13 cellular contexts compared by ENCODE assay signal in genomic region chr21:31514598-31514997, GRCh38.
A peak's percentile ranks its signal among the peaks of the same experiment; 100 is the strongest.
DNase-seq lines count a peak whose midpoint lies in the region; ATAC-seq, FAIRE-seq and TF ChIP-seq lines count a peak whose summit lies in the region.
"Had no signal": no experiment of that assay in that cellular context is flagged by ENCODE, and none has a peak within 500 bp of the region (broad histone marks: within the 10 kb centered on the region; RNA-seq: fewer than 3 reads in every experiment).

No MANE protein-coding gene starts in this region.

- H3K4ac ChIP-seq in H1 (replicated peaks; ENCODE audit: insufficient read length, low read depth, low read length) = no peak overlapping the region

- no peak overlapping the region for H2AK5ac ChIP-seq in H1 (ENCODE audit: low read depth, low read length)

- no peak overlapping the region for H3K56ac ChIP-seq in H1 (replicated peaks; ENCODE audit: insufficient read length, low read depth, low read length)

- no peak for TF ChIP-seq POLR2A in H1 (IDR thresholded peaks at IDR 0.05; ENCODE audit: control extremely low read depth in 1 of 2, low read depth in 2 of 2, low read length in 2 of 2)

- no peak overlapping the region for H2BK20ac ChIP-seq in H1 (ENCODE audit: low read length)

- H3K9me3 ChIP-seq in DND-41 (ENCODE audit: insufficient read depth, low read length, severe bottlenecking) = no peaks in the 10 kb centered on the region
- no peaks in the 10 kb centered on the region for H3K9me3 ChIP-seq in H1 (ENCODE audit: insufficient read depth in 2 of 2, low read depth in 1 of 2, low read length in 1 of 2)
- no peaks in the 10 kb centered on the region for H3K9me3 ChIP-seq in neural cell (ENCODE audit: low read length)

- no peak overlapping the region for H3K14ac ChIP-seq in H1 (ENCODE audit: insufficient read length)

- H3K4me1 ChIP-seq in DND-41 (ENCODE audit: insufficient read depth, low read length) (no peaks in the 10 kb centered on the region), H1 (replicated peaks in 1 of 4; ENCODE audit: control insufficient read depth in 3 of 4, insufficient read depth in 4 of 4, low read length in 3 of 4) (peaks cover 0 to 9% (median 5%) of the 10 kb centered on the region in 4 experiments; a peak in 5 of 7 replicates)

- DNase-seq in DND-41 (peak; percentile 15), NCI-H526 treated with DMSO at 0.1 percent for 48 hours (lab: John Stamatoyannopoulos, UW) (peak; percentile 72), H1 (ENCODE audit: low read depth in 1 of 2, low spot score in 2 of 2) (peak in 1 of 2 experiments; percentile 64), NCI-H774 (lab: John Stamatoyannopoulos, UW) (no peak)
- DNase-seq: COR-L47, NCI-H1436 treated with DMSO at 0.1 percent for 48 hours had no signal

- peak overlapping the region; percentile 21 for H4K5ac ChIP-seq in H1 (ENCODE audit: insufficient read length, low read depth, low read length)

- peak; percentile 53 for TF ChIP-seq CTCF in DND-41 (IDR thresholded peaks at IDR 0.05; ENCODE audit: borderline replicate concordance, extremely low read depth, low read length, poor library complexity, severe bottlenecking)
- TF ChIP-seq CTCF in H1 (IDR thresholded peaks at IDR 0.05; ENCODE audit: control extremely low read depth in 1 of 3, insufficient read depth in 1 of 3, low read depth in 1 of 3, low read length in 3 of 3) = peak in 2 of 3 experiments; percentile 13 to 23; a peak in 1 of 4 replicates
- TF ChIP-seq CTCF in neural cell (IDR thresholded peaks at IDR 0.05; ENCODE audit: poor library complexity, severe bottlenecking) = peak; percentile 32

- H3K27me3 ChIP-seq in DND-41 (ENCODE audit: insufficient read depth, low read length, poor library complexity) (no peaks in the 10 kb centered on the region), H1 (replicated peaks in 1 of 4; ENCODE audit: control insufficient read depth in 3 of 4, extremely low read depth in 1 of 4, insufficient read depth in 3 of 4, low read length in 3 of 4) (no peaks in the 10 kb centered on the region), neural cell (ENCODE audit: insufficient read depth, low read depth, low read length) (no peaks in the 10 kb centered on the region)

- TF ChIP-seq EP300 in H1 (IDR thresholded peaks at IDR 0.05; ENCODE audit: borderline replicate concordance in 1 of 2, low read depth in 2 of 2, low read length in 2 of 2) (no peak), neural cell (conservative IDR thresholded peaks at IDR 0.05; ENCODE audit: poor library complexity, severe bottlenecking) (no peak)

- H3K36me3 ChIP-seq in DND-41 (ENCODE audit: insufficient read depth, low read length) = no peaks in the 10 kb centered on the region
- H3K36me3 ChIP-seq in H1 (ENCODE audit: control insufficient read depth in 2 of 4, insufficient read depth in 4 of 4, low read length in 3 of 4) = no peaks in the 10 kb centered on the region
- H3K36me3 ChIP-seq in neural cell (ENCODE audit: insufficient read depth, low read length) = no peaks in the 10 kb centered on the region

- H2BK120ac ChIP-seq in H1 (replicated peaks; ENCODE audit: low read depth, low read length) = no peak overlapping the region

- no peaks in the 10 kb centered on the region for H3K9me2 ChIP-seq in neural cell (ENCODE audit: insufficient read depth, low read length)

- no peaks in the 10 kb centered on the region; the same call in 1 of the 2 replicates for H4K20me1 ChIP-seq in DND-41 (ENCODE audit: insufficient read depth, low read length)
- no peaks in the 10 kb centered on the region for H4K20me1 ChIP-seq in H1 (replicated peaks in 1 of 2; ENCODE audit: control insufficient read depth in 1 of 2, insufficient read depth in 2 of 2, low read length in 2 of 2)
- H4K20me1 ChIP-seq in neural cell (ENCODE audit: insufficient read depth) = no peaks in the 10 kb centered on the region

- CTCF ChIA-PET in H1 (lab: Charles Lee; ENCODE audit: partially characterized antibody) = interaction anchor here (0.7 to 3.1 kb wide), 12 partner anchors 9 to 301 kb away, joined by 3 to 11 read pairs (median 4); no protein-coding TSS in a partner anchor

- H3K4me3 ChIP-seq in DND-41 (ENCODE audit: low read depth in 1 of 2, low read length in 2 of 2) = no peak overlapping the region
- peak overlapping the region in 2 of 4 experiments; percentile 10 to 16; a peak in 2 of 8 replicates for H3K4me3 ChIP-seq in H1 (ENCODE audit: extremely low read depth in 1 of 4, insufficient read depth in 2 of 4, low read depth in 3 of 4, low read length in 4 of 4)
- H3K4me3 ChIP-seq in neural cell (ENCODE audit: low read length) = no peak overlapping the region

- POLR2A ChIA-PET in H1 (lab: Charles Lee; ENCODE audit: partially characterized antibody) = interaction anchor here (1.6 to 1.9 kb wide), 2 partner anchors 9 to 44 kb away, joined by 4 to 5 read pairs; no protein-coding TSS in a partner anchor

- H3F3A ChIP-seq in neural cell (ENCODE audit: insufficient read depth, low read length, poor library complexity, severe bottlenecking) = no peaks in the 10 kb centered on the region

- no peak for FAIRE-seq in H1 (lab: Jason Lieb, UNC)
- FAIRE-seq: H54, islet of Langerhans had no signal

- peak overlapping the region; percentile 78; the same call in 1 of the 2 replicates for H3K18ac ChIP-seq in H1 (ENCODE audit: extremely low read depth, low read length)

- no peaks in the 10 kb centered on the region for H3K23me2 ChIP-seq in H1 (ENCODE audit: low read depth, low read length)

- H2BK5ac ChIP-seq in H1 (ENCODE audit: low read depth, low read length) = peak overlapping the region; percentile 49; the same call in 1 of the 2 replicates

- peak overlapping the region; percentile 76 for H4K91ac ChIP-seq in H1 (replicated peaks; ENCODE audit: insufficient read length, low read length)

- ATAC-seq in DND-41 (ENCODE audit: insufficient read depth, low read depth) = peak; percentile 52; the same call in 1 of the 3 replicates
- no peak for ATAC-seq in GM18909 (IDR thresholded peaks at IDR 0.05; ENCODE audit: poor library complexity, unreplicated experiment)
- ATAC-seq in GM21786 (IDR thresholded peaks at IDR 0.05; ENCODE audit: unreplicated experiment) = no peak
- no peak for ATAC-seq in HG03565 (IDR thresholded peaks at IDR 0.05; ENCODE audit: unreplicated experiment)

- no peak overlapping the region for H4K8ac ChIP-seq in H1 (ENCODE audit: extremely low read depth, insufficient read depth, low read length)

- H3K4me2 ChIP-seq in DND-41 (ENCODE audit: insufficient read depth, low read length) (no peak overlapping the region), H1 (ENCODE audit: insufficient read depth in 1 of 2, low read depth in 2 of 2, low read length in 2 of 2) (peak overlapping the region; percentile 42 to 60; a peak in 3 of 4 replicates), neural cell (ENCODE audit: low read length) (no peak overlapping the region)

- H3K79me2 ChIP-seq in DND-41 (ENCODE audit: insufficient read depth, low read length) = 0 out of 2 replicates have a peak, but pooled peaks cover 4% of the 10 kb centered on the region
- H3K79me2 ChIP-seq in H1 (ENCODE audit: control insufficient read depth in 1 of 2, insufficient read depth in 2 of 2, low read length in 2 of 2) = peaks cover 0 to 32% of the 10 kb centered on the region in 2 experiments; a peak in 2 of 4 replicates
- H3K79me2 ChIP-seq in neural cell (replicated peaks; ENCODE audit: insufficient read depth, low read length) = no peaks in the 10 kb centered on the region

- peak overlapping the region; percentile 100; the same call in 1 of the 2 replicates for H2BK15ac ChIP-seq in H1 (ENCODE audit: low read length)

- 34% methylated on average over 12 of the region's 12 CpGs; no CpG with 5 or more reads in 1 of the 2 experiments for WGBS in H1 (ENCODE audit: extremely low coverage in 1 of 2, insufficient coverage in 1 of 2, insufficient read length in 1 of 2, insufficient replicate concordance in 2 of 2, low coverage in 1 of 2, low lambda C conversion rate in 2 of 2, missing lambda C conversion rate in 1 of 2), 2 experiments

- no peak overlapping the region for H2AFZ ChIP-seq in DND-41 (ENCODE audit: low read depth, low read length)
- no peak overlapping the region for H2AFZ ChIP-seq in H1 (ENCODE audit: low read length)
- H2AFZ ChIP-seq in neural cell (ENCODE audit: low read depth, low read length) = no peak overlapping the region

- no peak overlapping the region for H3K27ac ChIP-seq in DND-41 (ENCODE audit: low read length)
- H3K27ac ChIP-seq in H1 (ENCODE audit: low read depth, low read length) = no peak overlapping the region; the same call in 1 of the 2 replicates
- H3K27ac ChIP-seq in neural cell (ENCODE audit: low read length) = no peak overlapping the region
- H3K27ac ChIP-seq: HL-60 had no signal

- H2BK12ac ChIP-seq in H1 (ENCODE audit: low read depth, low read length) = no peak overlapping the region

- no peak overlapping the region for H3K23ac ChIP-seq in H1 (ENCODE audit: insufficient read length)

- H3K9ac ChIP-seq in DND-41 (ENCODE audit: low read depth, low read length) (no peak overlapping the region), H1 (replicated peaks in 1 of 4; ENCODE audit: extremely low read depth in 1 of 4, low read depth in 3 of 4, low read length in 3 of 4) (no peak overlapping the region), neural cell (ENCODE audit: low read length) (no peak overlapping the region)

- TF ChIP-seq RAD21 in H1 (IDR thresholded peaks at IDR 0.05 in 1 of 2, conservative IDR thresholded peaks at IDR 0.05 in 1 of 2; ENCODE audit: low read depth in 2 of 2, low read length in 2 of 2) (peak in 1 of 2 experiments; percentile 32; a peak in 1 of 4 replicates), neural cell (conservative IDR thresholded peaks at IDR 0.05) (peak; percentile 21)

- 0 out of 2 replicates have a peak, but pooled peaks cover 3% of the 10 kb centered on the region for H3K79me1 ChIP-seq in H1 (ENCODE audit: low read depth, low read length)

TF ChIP-seq in H1, 55 proteins besides CTCF, POLR2A, EP300 and RAD21 (continues in another document):
- TF ChIP-seq ZNF274 (IDR thresholded peaks at IDR 0.05; ENCODE audit: borderline replicate concordance, extremely low read depth, low read length) (no peak), PHF8 (conservative IDR thresholded peaks at IDR 0.05; ENCODE audit: low read depth, low read length) (no peak), SP1 (IDR thresholded peaks at IDR 0.05; ENCODE audit: low read depth, low read length) (no peak), RNF2 (IDR thresholded peaks at IDR 0.05; ENCODE audit: borderline replicate concordance, low read depth, low read length, missing control alignments, poor library complexity, severe bottlenecking) (no peak), SP4 (IDR thresholded peaks at IDR 0.05; ENCODE audit: low read length) (no peak)

TF ChIP-seq in neural cell, 6 proteins besides CTCF, POLR2A, EP300 and RAD21 (continues in another document):
- no peak for TF ChIP-seq POLR2AphosphoS5 (IDR thresholded peaks at IDR 0.05)
- TF ChIP-seq TAF1 (IDR thresholded peaks at IDR 0.05; ENCODE audit: low read depth) = no peak
- TF ChIP-seq SMC3 (conservative IDR thresholded peaks at IDR 0.05; ENCODE audit: poor library complexity) = peak; percentile 20
- TF ChIP-seq MXI1 (conservative IDR thresholded peaks at IDR 0.05; ENCODE audit: poor library complexity, severe bottlenecking) = no peak

Comparison
In these comparisons a context has a peak if more than half of its experiments do, and no peak if none do; other contexts are left out.
1. H3K4me2 ChIP-seq: peak in H1 (2 of 2); none in DND-41 (single experiment) and neural cell (single experiment).
2. Peak in every context shown above with its lines, with median percentiles within 50 percentile points of each other: CTCF ChIP-seq.